8 cellular contexts compared by ENCODE assay signal in the genomic region with DNA sequence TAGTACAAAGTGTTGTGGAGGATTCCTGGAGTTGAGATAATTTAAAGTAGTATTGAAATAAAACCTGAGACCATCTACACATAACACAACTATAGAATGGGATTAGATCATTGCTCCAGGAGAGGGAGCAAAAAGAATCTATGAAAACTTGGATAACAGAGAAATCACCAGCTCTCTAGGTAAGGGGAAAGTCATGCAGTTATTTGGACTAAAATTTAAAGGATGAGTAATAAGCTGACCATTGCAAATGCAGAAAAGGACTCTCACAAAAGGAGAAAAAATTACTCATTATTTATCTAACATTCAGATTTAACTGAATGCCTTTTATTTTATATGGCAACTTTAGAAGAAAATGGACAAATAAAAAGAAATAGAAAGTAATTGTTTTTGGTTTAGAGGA.
"Had no signal": no experiment of that assay in that cellular context is flagged by ENCODE, and none has a peak within 500 bp of the region (broad histone marks: within the 10 kb centered on the region; RNA-seq: fewer than 3 reads in every experiment).

No MANE protein-coding gene starts in this region.

- DNase-seq: GOT3, H7, HFFc6, IMR-90, KG1 had no signal

- H3K27ac Mint-ChIP-seq: HFFc6 had no signal

- H3K36me3 ChIP-seq: HAP-1 had no signal

- ATAC-seq: HCT116, K562 had no signal

- H3K4me3 ChIP-seq: HAP-1, K562 had no signal

- H3K4me3 Mint-ChIP-seq: HFFc6 had no signal

- H3K9me3 ChIP-seq: HAP-1 had no signal
